In genomic region chr10:31362023-31362641, GRCh38 we compare ENCODE assay signal across 21 cellular contexts.
"Had no signal": no experiment of that assay in that cellular context is flagged by ENCODE, and none has a peak within 500 bp of the region (broad histone marks: within the 10 kb centered on the region; RNA-seq: fewer than 3 reads in every experiment).

No MANE protein-coding gene starts in this region.

- H3K36me3 ChIP-seq: thyroid gland had no signal

- ATAC-seq: foreskin keratinocyte; left colon; mucosa of descending colon; naive thymus-derived CD8-positive, alpha-beta T cell; psoas muscle; stimulated activated effector memory CD8-positive, alpha-beta T cell treated with anti-CD3 and anti-CD28 coated beads, Interleukin-12 subunit alpha, Interleukin-12 subunit beta, amount 100 ng/mL, for 72 hours; stimulated activated naive CD8-positive, alpha-beta T cell treated with anti-CD3 and anti-CD28 coated beads, Interleukin-15, Interleukin-2, amounts not matched to agents 100 U/mL and 50 U/mL, for 24 hours had no signal

- H3K27ac ChIP-seq: coronary artery, foreskin keratinocyte, hepatocyte, neutrophil, psoas muscle, suprapubic skin, thyroid gland had no signal

- H3K4me3 ChIP-seq: coronary artery, hepatocyte, mucosa of descending colon, psoas muscle, smooth muscle cell, suprapubic skin, thyroid gland had no signal

- H3K4me2 ChIP-seq: hepatocyte, smooth muscle cell had no signal

- H2AFZ ChIP-seq: hepatocyte had no signal

- H3K9me3 ChIP-seq: neutrophil, psoas muscle, thyroid gland had no signal

- DNase-seq: effector CD4-positive, alpha-beta T cell; endodermal cell; erythroblast; foreskin keratinocyte; head of caudate nucleus; left colon; mammary epithelial cell; mucosa of descending colon; naive thymus-derived CD8-positive, alpha-beta T cell; retina; stimulated activated CD4-positive, alpha-beta T cell treated with anti-CD3 and anti-CD28 coated beads, Interleukin-4, amount 100 ng/mL, for 1 hour; stimulated activated CD8-positive, alpha-beta memory T cell treated with anti-CD3 and anti-CD28 coated beads, Interleukin-4, amount 100 ng/mL, for 48 hours; stimulated activated naive CD8-positive, alpha-beta T cell treated with anti-CD3 and anti-CD28 coated beads, Interleukin-15, Interleukin-2, amounts not matched to agents 100 U/mL and 50 U/mL, for 24 hours; thyroid gland had no signal

- H3K27me3 ChIP-seq: foreskin keratinocyte, hepatocyte, neutrophil, suprapubic skin, thyroid gland had no signal

- H3K4me1 ChIP-seq: foreskin keratinocyte had no signal
